In genomic region chr12:122422769-122423257, GRCh38 we compare ENCODE assay signal across 1 cellular context.
TF ChIP-seq lines count a peak whose summit lies in the region.

No MANE protein-coding gene starts in this region.

TF ChIP-seq in K562, 482 proteins besides CTCF, POLR2A, EP300 and RAD21 (continued from another document and continues in another):
- TF ChIP-seq AFF4 (CRISPR knock-in tag; IDR thresholded peaks at IDR 0.05) (no peak; the same call in 1 of the 2 replicates), MAFG (tag; conservative IDR thresholded peaks at IDR 0.05) (peak; percentile 81), ELK3 (CRISPR knock-in tag; IDR thresholded peaks at IDR 0.05) (no peak), DIDO1 (tag; IDR thresholded peaks at IDR 0.05; ENCODE audit: low read depth) (no peak), HINFP (tag; conservative IDR thresholded peaks at IDR 0.05; ENCODE audit: low read depth) (no peak), NEUROD1 (IDR thresholded peaks at IDR 0.05; ENCODE audit: borderline replicate concordance, low read depth, low read length, partially characterized antibody) (peak; percentile 17), ZNF212 (CRISPR knock-in tag; IDR thresholded peaks at IDR 0.05) (no peak), SIRT6 (IDR thresholded peaks at IDR 0.05; ENCODE audit: low read depth, low read length) (no peak), ZNF24 (IDR thresholded peaks at IDR 0.05) (peak; percentile 47; the same call in 1 of the 2 replicates), KDM5B (IDR thresholded peaks at IDR 0.05; ENCODE audit: insufficient replicate concordance, low read depth, low read length) (peak; percentile 74), NFE2L1 (tag; IDR thresholded peaks at IDR 0.05; ENCODE audit: borderline replicate concordance, low read depth) (peak; percentile 20; the same call in 1 of the 2 replicates), DPF2 (IDR thresholded peaks at IDR 0.05) (0 out of 2 replicates have a peak, but pooled peaks have one; percentile 36), ZBTB43 (CRISPR knock-in tag; IDR thresholded peaks at IDR 0.05) (no peak), ZNF263 (CRISPR knock-in tag; IDR thresholded peaks at IDR 0.05; ENCODE audit: borderline replicate concordance) (no peak), ETS1 (conservative IDR thresholded peaks at IDR 0.05; ENCODE audit: control insufficient read depth, low read depth, low read length) (peak; percentile 50; the same call in 1 of the 2 replicates), MYC (IDR thresholded peaks at IDR 0.05; ENCODE audit: low read depth, low read length) (0 out of 2 replicates have a peak, but pooled peaks have one; percentile 1), MYC (CRISPR knock-in tag; IDR thresholded peaks at IDR 0.05; ENCODE audit: borderline replicate concordance, low read depth) (no peak), SMARCE1 (IDR thresholded peaks at IDR 0.05) (no peak), FOXM1 (IDR thresholded peaks at IDR 0.05; ENCODE audit: low read depth) (no peak), FOXM1 (CRISPR knock-in tag; IDR thresholded peaks at IDR 0.05; ENCODE audit: low read depth) (no peak), CBX1 (IDR thresholded peaks at IDR 0.05; ENCODE audit: low read depth) (peak; percentile 13), ZNF77 (CRISPR knock-in tag; IDR thresholded peaks at IDR 0.05) (no peak), NFE2 (IDR thresholded peaks at IDR 0.05; ENCODE audit: low read depth) (peak; percentile 82), SPI1 (IDR thresholded peaks at IDR 0.05; ENCODE audit: borderline replicate concordance, low read depth, low read length) (0 out of 2 replicates have a peak, but pooled peaks have one; percentile 14), LEF1 (IDR thresholded peaks at IDR 0.05) (0 out of 2 replicates have a peak, but pooled peaks have one; percentile 20), NKRF (IDR thresholded peaks at IDR 0.05; ENCODE audit: borderline replicate concordance) (no peak; the same call in 1 of the 2 replicates), HDAC3 (IDR thresholded peaks at IDR 0.05; ENCODE audit: borderline replicate concordance, partially characterized antibody) (no peak), SMARCA4 (IDR thresholded peaks at IDR 0.05) (peak; percentile 35; the same call in 1 of the 2 replicates), TCFL5 (CRISPR knock-in tag; conservative IDR thresholded peaks at IDR 0.05) (no peak), SP1 (CRISPR knock-in tag; IDR thresholded peaks at IDR 0.05) (peak; percentile 70; the same call in 1 of the 2 replicates), UBTF (IDR thresholded peaks at IDR 0.05; ENCODE audit: borderline replicate concordance in 1 of 2, low read depth in 2 of 2, low read length in 2 of 2) (peak; percentile 20 to 63; a peak in 1 of 4 replicates), DLX4 (CRISPR knock-in tag; IDR thresholded peaks at IDR 0.05) (no peak), KAT8 (IDR thresholded peaks at IDR 0.05; ENCODE audit: low read depth) (no peak), NFIX (CRISPR knock-in tag; IDR thresholded peaks at IDR 0.05; ENCODE audit: low read depth) (no peak), RB1 (IDR thresholded peaks at IDR 0.05; ENCODE audit: low read depth) (0 out of 2 replicates have a peak, but pooled peaks have one; percentile 13), ZBTB9 (CRISPR knock-in tag; IDR thresholded peaks at IDR 0.05) (0 out of 2 replicates have a peak, but pooled peaks have one; percentile 27), ZBTB7A (IDR thresholded peaks at IDR 0.05; ENCODE audit: borderline replicate concordance, control insufficient read depth, low read depth, low read length) (peak; percentile 7; the same call in 1 of the 2 replicates), ZBTB8A (IDR thresholded peaks at IDR 0.05; ENCODE audit: partially characterized antibody) (no peak), C11orf30 (IDR thresholded peaks at IDR 0.05; ENCODE audit: low read depth) (peak; percentile 78), E2F5 (CRISPR knock-in tag; IDR thresholded peaks at IDR 0.05) (0 out of 2 replicates have a peak, but pooled peaks have one; percentile 21), GTF2B (IDR thresholded peaks at IDR 0.05; ENCODE audit: extremely low read depth, insufficient read length) (no peak)
